Comparison of ENCODE assay signal across 1 cellular context in genomic region chr21:45410151-45410864, GRCh38.
A peak's percentile ranks its signal among the peaks of the same experiment; 100 is the strongest.
TF ChIP-seq lines count a peak whose summit lies in the region.

No MANE protein-coding gene starts in this region.

TF ChIP-seq in HepG2, 621 proteins besides CTCF, POLR2A, EP300 and RAD21 (continued from another document and continues in another):
- TF ChIP-seq IRF2 (CRISPR knock-in tag; IDR thresholded peaks at IDR 0.05) (no peak), ZBTB46 (CRISPR knock-in tag; IDR thresholded peaks at IDR 0.05; ENCODE audit: borderline replicate concordance) (no peak), ATF1 (CRISPR knock-in tag; IDR thresholded peaks at IDR 0.05) (no peak), MTA3 (CRISPR knock-in tag; IDR thresholded peaks at IDR 0.05) (no peak), ZNF513 (CRISPR knock-in tag; conservative IDR thresholded peaks at IDR 0.05) (no peak), ZIK1 (CRISPR knock-in tag; IDR thresholded peaks at IDR 0.05; ENCODE audit: borderline replicate concordance, low read depth) (no peak), ZNF556 (CRISPR knock-in tag; IDR thresholded peaks at IDR 0.05; ENCODE audit: borderline replicate concordance) (no peak; the same call in 1 of the 2 replicates), ZNF367 (CRISPR knock-in tag; IDR thresholded peaks at IDR 0.05; ENCODE audit: borderline replicate concordance) (no peak), MEIS1 (CRISPR knock-in tag; IDR thresholded peaks at IDR 0.05; ENCODE audit: borderline replicate concordance) (peak; percentile 77; the same call in 1 of the 2 replicates), FIP1L1 (IDR thresholded peaks at IDR 0.05; ENCODE audit: borderline replicate concordance, insufficient read depth, low read depth, low read length) (no peak), TBL1XR1 (IDR thresholded peaks at IDR 0.05; ENCODE audit: borderline replicate concordance, low read length, partially characterized antibody) (no peak), LCORL (IDR thresholded peaks at IDR 0.05) (no peak), LCORL (CRISPR knock-in tag; IDR thresholded peaks at IDR 0.05) (peak; percentile 92), DMAP1 (CRISPR knock-in tag; IDR thresholded peaks at IDR 0.05) (peak; percentile 61; the same call in 1 of the 2 replicates), ETV5 (CRISPR knock-in tag; IDR thresholded peaks at IDR 0.05; ENCODE audit: borderline replicate concordance) (peak; percentile 25; the same call in 1 of the 2 replicates), KLF9 (CRISPR knock-in tag; IDR thresholded peaks at IDR 0.05; ENCODE audit: low read depth) (no peak), ZFP36 (IDR thresholded peaks at IDR 0.05; ENCODE audit: borderline replicate concordance, low read depth, low read length, partially characterized antibody) (no peak), ZNF12 (CRISPR knock-in tag; IDR thresholded peaks at IDR 0.05) (0 out of 2 replicates have a peak, but pooled peaks have one; percentile 22), BRD4 (CRISPR knock-in tag; IDR thresholded peaks at IDR 0.05) (peak; percentile 72; the same call in 1 of the 2 replicates), RBFOX2 (IDR thresholded peaks at IDR 0.05; ENCODE audit: low read depth, low read length) (peak; percentile 83), SAFB2 (CRISPR knock-in tag; IDR thresholded peaks at IDR 0.05; ENCODE audit: borderline replicate concordance, low read depth) (peak; percentile 29; the same call in 1 of the 2 replicates), ZBTB25 (CRISPR knock-in tag; IDR thresholded peaks at IDR 0.05) (no peak; the same call in 1 of the 2 replicates), NR2F2 (IDR thresholded peaks at IDR 0.05; ENCODE audit: borderline replicate concordance, low read depth) (no peak), GPN1 (CRISPR knock-in tag; IDR thresholded peaks at IDR 0.05; ENCODE audit: borderline replicate concordance) (no peak), ZNF275 (CRISPR knock-in tag; IDR thresholded peaks at IDR 0.05; ENCODE audit: borderline replicate concordance) (peak; percentile 29; the same call in 1 of the 2 replicates), ATM (IDR thresholded peaks at IDR 0.05; ENCODE audit: borderline replicate concordance) (no peak), ZBTB7B (CRISPR knock-in tag; IDR thresholded peaks at IDR 0.05) (peak; percentile 84), ZNF253 (CRISPR knock-in tag; IDR thresholded peaks at IDR 0.05; ENCODE audit: borderline replicate concordance) (no peak), ZUFSP (CRISPR knock-in tag; IDR thresholded peaks at IDR 0.05; ENCODE audit: borderline replicate concordance) (no peak), ZMYM3 (CRISPR knock-in tag; IDR thresholded peaks at IDR 0.05) (no peak), ELF1 (CRISPR knock-in tag; IDR thresholded peaks at IDR 0.05) (0 out of 2 replicates have a peak, but pooled peaks have one; percentile 8), TRAFD1 (CRISPR knock-in tag; IDR thresholded peaks at IDR 0.05; ENCODE audit: borderline replicate concordance) (no peak; the same call in 1 of the 2 replicates), ADNP (CRISPR knock-in tag; IDR thresholded peaks at IDR 0.05) (no peak), PRDM4 (CRISPR knock-in tag; IDR thresholded peaks at IDR 0.05; ENCODE audit: borderline replicate concordance) (no peak), ZKSCAN5 (CRISPR knock-in tag; IDR thresholded peaks at IDR 0.05) (no peak), ZBTB26 (CRISPR knock-in tag; IDR thresholded peaks at IDR 0.05; ENCODE audit: borderline replicate concordance) (no peak), ASH2L (IDR thresholded peaks at IDR 0.05; ENCODE audit: insufficient read length, low read depth, low read length) (peak; percentile 57), ZNF407 (CRISPR knock-in tag; IDR thresholded peaks at IDR 0.05; ENCODE audit: not compliant biosample characterization) (no peak), ZSCAN25 (CRISPR knock-in tag; IDR thresholded peaks at IDR 0.05) (peak; percentile 34; the same call in 1 of the 2 replicates)
